27 cellular contexts compared by ENCODE assay signal in genomic region chr1:38820860-38821259, GRCh38. TPM values are rescaled to one million over a fixed set of nuclear protein-coding genes. Genes with fewer than 3 reads are reported as not detected.
A peak's percentile ranks its signal among the peaks of the same experiment; 100 is the strongest.
DNase-seq lines count a peak whose midpoint lies in the region; ATAC-seq, FAIRE-seq and TF ChIP-seq lines count a peak whose summit lies in the region.
"Had no signal": no experiment of that assay in that cellular context is flagged by ENCODE, and none has a peak within 500 bp of the region (broad histone marks: within the 10 kb centered on the region; RNA-seq: fewer than 3 reads in every experiment).

No MANE protein-coding gene starts in this region.

- H4K5ac ChIP-seq in H1 (ENCODE audit: insufficient read length, low read depth, low read length), result no peak overlapping the region

- H3K4me2 ChIP-seq in HepG2 (ENCODE audit: low read depth, low read length) (no peak overlapping the region), H1 (ENCODE audit: insufficient read depth in 1 of 2, low read depth in 2 of 2, low read length in 2 of 2) (no peak overlapping the region), neuronal stem cell (ENCODE audit: insufficient read depth, low read length, poor library complexity, severe bottlenecking) (no peak overlapping the region)
- H3K4me2 ChIP-seq: BLaER1 had no signal

- H3K4ac ChIP-seq in H1 (replicated peaks; ENCODE audit: insufficient read length, low read depth, low read length), result no peak overlapping the region
- no peak overlapping the region for H3K4ac ChIP-seq in neuronal stem cell (ENCODE audit: low read length)

- H3K9me3 ChIP-seq in HepG2 (ENCODE audit: low read length) (no peaks in the 10 kb centered on the region), right lobe of liver (no peaks in the 10 kb centered on the region), H1 (ENCODE audit: insufficient read depth in 2 of 2, low read depth in 1 of 2, low read length in 1 of 2) (peaks cover 0 to 4% of the 10 kb centered on the region in 2 experiments; a peak in 2 of 4 replicates), neuronal stem cell (replicated peaks in 1 of 2; ENCODE audit: control insufficient read depth in 2 of 2, insufficient read depth in 1 of 2, low read depth in 1 of 2, low read length in 2 of 2) (peaks cover 3 to 8% of the 10 kb centered on the region in 2 donors)
- H3K9me3 ChIP-seq: BE2C had no signal

- no peaks in the 10 kb centered on the region for H3K36me3 ChIP-seq in HepG2 (replicated peaks in 1 of 2; ENCODE audit: control insufficient read depth in 1 of 2, insufficient read depth in 2 of 2, low read length in 2 of 2)
- no peaks in the 10 kb centered on the region for H3K36me3 ChIP-seq in right lobe of liver
- H3K36me3 ChIP-seq in H1 (ENCODE audit: control insufficient read depth in 2 of 4, insufficient read depth in 4 of 4, low read length in 3 of 4), result no peaks in the 10 kb centered on the region
- H3K36me3 ChIP-seq in neuronal stem cell (replicated peaks in 1 of 2; ENCODE audit: control insufficient read depth in 2 of 2, insufficient read depth in 2 of 2, low read length in 2 of 2), result no peaks in the 10 kb centered on the region
- H3K36me3 ChIP-seq: BE2C, BLaER1 had no signal

- no peak overlapping the region for H4K91ac ChIP-seq in H1 (replicated peaks; ENCODE audit: insufficient read length, low read length)
- H4K91ac ChIP-seq in neuronal stem cell (ENCODE audit: low read depth, low read length, poor library complexity), result no peak overlapping the region

- H2AFZ ChIP-seq in HepG2 (ENCODE audit: low read length), result no peak overlapping the region
- H2AFZ ChIP-seq in H1 (ENCODE audit: low read length), result no peak overlapping the region
- H2AFZ ChIP-seq in neuronal stem cell (ENCODE audit: low read length), result no peak overlapping the region

- H3K14ac ChIP-seq in H1 (ENCODE audit: insufficient read length) (no peak overlapping the region), neuronal stem cell (ENCODE audit: low read length) (no peak overlapping the region)

- no peaks in the 10 kb centered on the region for H3K79me2 ChIP-seq in HepG2 (ENCODE audit: insufficient read depth, low read length)
- H3K79me2 ChIP-seq in H1 (ENCODE audit: control insufficient read depth in 1 of 2, insufficient read depth in 2 of 2, low read length in 2 of 2), result no peaks in the 10 kb centered on the region

- ATAC-seq in HepG2 (no peak), right lobe of liver (no peak), GM21737 (IDR thresholded peaks at IDR 0.05; ENCODE audit: unreplicated experiment) (no peak), HG03442 (IDR thresholded peaks at IDR 0.05; ENCODE audit: unreplicated experiment) (no peak)
- ATAC-seq: GM12878 had no signal

- DNase-seq in HepG2 (ENCODE audit: low spot score), result no peak
- no peak for DNase-seq in right lobe of liver
- no peak for DNase-seq in H1 (ENCODE audit: low read depth in 1 of 2, low spot score in 2 of 2)
- DNase-seq in neuronal stem cell (ENCODE audit: low spot score), result no peak
- no peak for DNase-seq in KBM-7
- DNase-seq: ACHN; BE2C; C1 segment of cervical spinal cord; CD4-positive, alpha-beta memory T cell; CD4-positive, CD25-positive, alpha-beta regulatory T cell; CD8-positive, alpha-beta memory T cell; COR-L47; DMS 273 treated with DMSO at 0.1 percent for 48 hours; DMS153; DMS53; DMS79; DND-41; EL; GDM1 had no signal

- H2BK120ac ChIP-seq in H1 (replicated peaks; ENCODE audit: low read depth, low read length) (no peak overlapping the region), neuronal stem cell (ENCODE audit: low read depth, low read length) (no peak overlapping the region)

- no peak overlapping the region for H3K56ac ChIP-seq in H1 (replicated peaks; ENCODE audit: insufficient read length, low read depth, low read length)

- TF ChIP-seq CTCF in HepG2 (CRISPR knock-in tag; IDR thresholded peaks at IDR 0.05) (no peak), right lobe of liver (IDR thresholded peaks at IDR 0.05) (no peak), H1 (IDR thresholded peaks at IDR 0.05; ENCODE audit: control extremely low read depth in 1 of 3, insufficient read depth in 1 of 3, low read depth in 1 of 3, low read length in 3 of 3) (no peak)

- no peak overlapping the region for H3K18ac ChIP-seq in H1 (ENCODE audit: extremely low read depth, low read length)
- peak overlapping the region; percentile 39 for H3K18ac ChIP-seq in neuronal stem cell (ENCODE audit: low read length)

- BruUV-seq in HepG2 (replicated peaks; lab: Mats Ljungman, UMichigan), result no TSS peak

- H2AK5ac ChIP-seq in H1 (ENCODE audit: low read depth, low read length), result no peak overlapping the region
- no peak overlapping the region for H2AK5ac ChIP-seq in neuronal stem cell (ENCODE audit: low read depth, low read length)

- FAIRE-seq in HepG2 (lab: Jason Lieb, UNC) (no peak), H1 (lab: Jason Lieb, UNC) (no peak)
- FAIRE-seq: A204.1, GM12878, GM12892, GM18507 had no signal

- whole genome bisulfite sequencing in HepG2 (ENCODE audit: low lambda C conversion rate), result 0% methylated on average over 1 of the region's 1 CpG
- WGBS in right lobe of liver (ENCODE audit: insufficient coverage, low coverage, low lambda C conversion rate, missing lambda C conversion rate), result 67% methylated on average over 1 of the region's 1 CpG
- 81% methylated on average over 1 of the region's 1 CpG; no CpG with 5 or more reads in 1 of the 2 experiments for WGBS in H1 (ENCODE audit: extremely low coverage in 1 of 2, insufficient coverage in 1 of 2, insufficient read length in 1 of 2, insufficient replicate concordance in 2 of 2, low coverage in 1 of 2, low lambda C conversion rate in 2 of 2, missing lambda C conversion rate in 1 of 2), 2 experiments
- WGBS in neuronal stem cell (ENCODE audit: extremely low coverage in 2 of 2, insufficient read length in 2 of 2, insufficient replicate concordance in 1 of 2), 2 donors, result no CpG with 5 or more reads among the region's 1 CpG

- POLR2A ChIA-PET in HepG2 (lab: Yijun Ruan, JAX), result no interaction called here
- POLR2A ChIA-PET in H1 (lab: Charles Lee; ENCODE audit: partially characterized antibody), result interaction anchor here (1.4 kb wide), 1 partner anchor 31 kb away, joined by 4 read pairs; no protein-coding TSS in a partner anchor

- in situ Hi-C loops in HepG2 (cut with HindIII; ENCODE audit: extremely low pct_ligation_motif_present, low pct_unique_long_range_greater_than_20kb), result no loop called here
- in situ Hi-C loops in KBM-7 (cut with MboI; ENCODE audit: low pct_unique_long_range_greater_than_20kb, low sequenced_read_pairs), result no loop called here

- TF ChIP-seq POLR2A in HepG2 (IDR thresholded peaks at IDR 0.05; ENCODE audit: insufficient read depth in 1 of 2, low read depth in 2 of 2, low read length in 2 of 2) (no peak), right lobe of liver (IDR thresholded peaks at IDR 0.05) (no peak), H1 (IDR thresholded peaks at IDR 0.05; ENCODE audit: control extremely low read depth in 1 of 2, low read depth in 2 of 2, low read length in 2 of 2) (no peak)

- H2BK5ac ChIP-seq in H1 (ENCODE audit: low read depth, low read length) (no peak overlapping the region), neuronal stem cell (ENCODE audit: low read length) (no peak overlapping the region)

- H2BK12ac ChIP-seq in H1 (ENCODE audit: low read depth, low read length), result no peak overlapping the region
- H2BK12ac ChIP-seq in neuronal stem cell (ENCODE audit: low read length), result no peak overlapping the region

- H3K9ac ChIP-seq in HepG2 (ENCODE audit: insufficient read depth, low read depth, low read length) (no peak overlapping the region), H1 (replicated peaks in 1 of 4; ENCODE audit: extremely low read depth in 1 of 4, low read depth in 3 of 4, low read length in 3 of 4) (no peak overlapping the region), neuronal stem cell (ENCODE audit: low read depth, low read length, poor library complexity) (peak overlapping the region; percentile 24)
- H3K9ac ChIP-seq: BLaER1 had no signal

- H3K27ac ChIP-seq in HepG2 (ENCODE audit: extremely low read length, insufficient read depth, low read length) (no peak overlapping the region), right lobe of liver (no peak overlapping the region), H1 (ENCODE audit: low read depth, low read length) (no peak overlapping the region), neuronal stem cell (replicated peaks; ENCODE audit: low read length) (no peak overlapping the region)
- H3K27ac ChIP-seq: 22Rv1, BLaER1 had no signal

- H4K8ac ChIP-seq in H1 (ENCODE audit: extremely low read depth, insufficient read depth, low read length) (no peak overlapping the region), neuronal stem cell (ENCODE audit: low read depth, low read length) (no peak overlapping the region)

- H2BK15ac ChIP-seq in H1 (ENCODE audit: low read length), result 0 out of 2 replicates have a peak overlapping the region, but pooled peaks have one; percentile 48
- H2BK15ac ChIP-seq in neuronal stem cell (ENCODE audit: low read length), result peak overlapping the region; percentile 79

- CTCF ChIA-PET in HepG2 (lab: Yijun Ruan, JAX; ENCODE audit: low intra/inter-chr PET ratio, low total read pairs), result no interaction called here
- CTCF ChIA-PET in H1 (lab: Charles Lee; ENCODE audit: partially characterized antibody), result interaction anchor here (1.5 to 8.1 kb wide), 6 partner anchors 14 to 311 kb away, joined by 4 to 71 read pairs (median 11); no protein-coding TSS in a partner anchor

- H3K23me2 ChIP-seq in H1 (ENCODE audit: low read depth, low read length), result peaks cover 4% of the 10 kb centered on the region; the same call in 1 of the 2 replicates

- peaks cover 5 to 63% of the 10 kb centered on the region in 2 experiments; a peak in 4 of 5 replicates for H3K27me3 ChIP-seq in HepG2 (ENCODE audit: control insufficient read depth in 1 of 2, insufficient read depth in 2 of 2, low read length in 2 of 2)
- peaks cover 0 to 14% of the 10 kb centered on the region in 2 donors for H3K27me3 ChIP-seq in right lobe of liver
- peaks cover 6 to 28% (median 23%) of the 10 kb centered on the region in 4 experiments for H3K27me3 ChIP-seq in H1 (replicated peaks in 1 of 4; ENCODE audit: control insufficient read depth in 3 of 4, extremely low read depth in 1 of 4, insufficient read depth in 3 of 4, low read length in 3 of 4)
- H3K27me3 ChIP-seq in neuronal stem cell (ENCODE audit: control insufficient read depth in 3 of 3, insufficient read depth in 3 of 3, low read depth in 1 of 3, low read length in 3 of 3), result peaks cover 0 to 83% (median 4%) of the 10 kb centered on the region in 3 experiments

- no peaks in the 10 kb centered on the region for H3K79me1 ChIP-seq in H1 (ENCODE audit: low read depth, low read length)
- H3K79me1 ChIP-seq in neuronal stem cell (ENCODE audit: low read depth, low read length), result no peaks in the 10 kb centered on the region

- TF ChIP-seq RAD21 in HepG2 (CRISPR knock-in tag; IDR thresholded peaks at IDR 0.05) (no peak), H1 (IDR thresholded peaks at IDR 0.05 in 1 of 2, conservative IDR thresholded peaks at IDR 0.05 in 1 of 2; ENCODE audit: low read depth in 2 of 2, low read length in 2 of 2) (no peak)

- no peak for TF ChIP-seq EP300 in HepG2 (IDR thresholded peaks at IDR 0.05; ENCODE audit: low read depth in 2 of 2, low read length in 2 of 2)
- TF ChIP-seq EP300 in HepG2 (CRISPR knock-in tag; IDR thresholded peaks at IDR 0.05; ENCODE audit: borderline replicate concordance), result no peak
- TF ChIP-seq EP300 in H1 (IDR thresholded peaks at IDR 0.05; ENCODE audit: borderline replicate concordance in 1 of 2, low read depth in 2 of 2, low read length in 2 of 2), result no peak

- intact Hi-C loops in HepG2 (cut with micrococcal nuclease; ENCODE audit: unreplicated experiment), result no loop called here
- intact Hi-C loops in right lobe of liver (cut with DNase I), result loop anchor here in 1 of 2 donors (10.0 kb wide), 1 partner anchor 786 kb away; no protein-coding TSS in a partner anchor

- H2BK20ac ChIP-seq in H1 (ENCODE audit: low read length), result no peak overlapping the region

- H3K4me3 ChIP-seq in HepG2 (replicated peaks in 1 of 3; ENCODE audit: insufficient read depth in 1 of 3, low read depth in 2 of 3, low read length in 3 of 3) (no peak overlapping the region), right lobe of liver (no peak overlapping the region), H1 (ENCODE audit: extremely low read depth in 1 of 4, insufficient read depth in 2 of 4, low read depth in 3 of 4, low read length in 4 of 4) (no peak overlapping the region), neuronal stem cell (ENCODE audit: low read length in 2 of 2) (no peak overlapping the region)
- H3K4me3 ChIP-seq: BLaER1, GM12878 had no signal

- H3K4me1 ChIP-seq in HepG2 (ENCODE audit: insufficient read depth, low read length) (peaks cover 24% of the 10 kb centered on the region), right lobe of liver (peaks cover 0 to 11% (median 3%) of the 10 kb centered on the region in 4 donors), H1 (replicated peaks in 1 of 4; ENCODE audit: control insufficient read depth in 3 of 4, insufficient read depth in 4 of 4, low read length in 3 of 4) (peaks cover 0 to 4% (median 1%) of the 10 kb centered on the region in 4 experiments; a peak in 2 of 7 replicates), neuronal stem cell (ENCODE audit: control insufficient read depth in 2 of 2, insufficient read depth in 1 of 2, low read depth in 1 of 2, low read length in 2 of 2) (peaks cover 7 to 18% of the 10 kb centered on the region in 2 donors)
- H3K4me1 ChIP-seq: BE2C had no signal

- H3K23ac ChIP-seq in H1 (ENCODE audit: insufficient read length), result no peak overlapping the region
- no peak overlapping the region for H3K23ac ChIP-seq in neuronal stem cell (ENCODE audit: low read depth, low read length, poor library complexity)

- H4K20me1 ChIP-seq in HepG2 (ENCODE audit: insufficient read depth, low read length) (no peaks in the 10 kb centered on the region), H1 (replicated peaks in 1 of 2; ENCODE audit: control insufficient read depth in 1 of 2, insufficient read depth in 2 of 2, low read length in 2 of 2) (no peaks in the 10 kb centered on the region)
- H4K20me1 ChIP-seq: BLaER1 had no signal

RNA-seq across cellular contexts. Expression of gene RRAGC, which starts 38.7 kb away (rescaled TPM):
- 7.6 and 15.4 TPM in 2 replicates for total RNA-seq in HepG2 (2016; rRNA removed; fragmentation: Illumina TruSeq; extraction: Trizol)
- 1.3 and 1.9 TPM in 2 replicates for total RNA-seq in HepG2 (2016; cell fraction: cytosol; rRNA removed; fragmentation: Illumina TruSeq; extraction: Trizol; ENCODE audit: low read depth)
- 7.2 and 15.3 TPM in 2 replicates for total RNA-seq in HepG2 (2016; cell fraction: insoluble cytoplasmic fraction; rRNA removed; fragmentation: Illumina TruSeq; extraction: Trizol)
- total RNA-seq in HepG2 (2016; cell fraction: membrane; rRNA removed; fragmentation: Illumina TruSeq; extraction: Trizol), result 9.7 and 10.7 TPM in 2 replicates
- 9.1 and 9.3 TPM in 2 replicates for total RNA-seq in HepG2 (2016; cell fraction: nucleus; rRNA removed; fragmentation: Illumina TruSeq; extraction: Trizol)
- 6.4 and 8.0 TPM in 2 replicates for polyA plus RNA-seq in HepG2 (2011; rRNA removed)
- polyA plus RNA-seq in HepG2 (2011; cell fraction: cytosol; rRNA removed), result 3.0 and 5.7 TPM in 2 replicates
- 1.9 and 3.1 TPM in 2 replicates for polyA plus RNA-seq in HepG2 (2011; cell fraction: nucleus; rRNA removed)
- 9.8 TPM in 2 replicates for polyA plus RNA-seq in HepG2 (2012)
- polyA plus RNA-seq in HepG2 (2016; cell fraction: cytosol; fragmentation: Illumina TruSeq; extraction: Trizol; ENCODE audit: low read depth), result 2.5 and 2.7 TPM in 2 replicates
- polyA plus RNA-seq in HepG2 (2016; cell fraction: insoluble cytoplasmic fraction; fragmentation: Illumina TruSeq; extraction: Trizol; ENCODE audit: low read depth), result 19.5 and 20.8 TPM in 2 replicates
- polyA plus RNA-seq in HepG2 (2016; cell fraction: membrane; fragmentation: Illumina TruSeq; extraction: Trizol; ENCODE audit: low read depth), result 8.9 and 9.1 TPM in 2 replicates
- 14.3 and 14.5 TPM in 2 replicates for polyA plus RNA-seq in HepG2 (2016; cell fraction: nucleus; fragmentation: Illumina TruSeq; extraction: Trizol; ENCODE audit: insufficient read depth, low read depth)
- polyA minus RNA-seq in HepG2 (2011; rRNA and poly(A)+ RNA removed; ENCODE audit: low replicate concordance), result 2.3 and 4.8 TPM in 2 replicates
- polyA minus RNA-seq in HepG2 (2011; cell fraction: cytosol; rRNA and poly(A)+ RNA removed), result 3.9 and 4.6 TPM in 2 replicates
- polyA minus RNA-seq in HepG2 (2011; cell fraction: nucleus; rRNA and poly(A)+ RNA removed), result 6.1 and 7.0 TPM in 2 replicates
- 10 to 100 TPM in 2 of 6 experiments, 1 to 10 TPM in 4; 7.6 to 16.5 (median 8.6) TPM for total RNA-seq in right lobe of liver
- total RNA-seq in H1 (2021; fragmentation: NEBNext Ultra II Directional; extraction: Animal tissue kit (Norgen Biotek cat#: 25700)), result 16.5 and 18.1 TPM in 2 replicates
- 6.2 and 12.0 TPM in 2 replicates for polyA plus RNA-seq in H1 (2011; rRNA removed)
- 6.3 TPM for polyA plus RNA-seq in H1 (2011; cell fraction: cytosol; rRNA removed)
- polyA plus RNA-seq in H1 (2011; cell fraction: nucleus; rRNA removed), result 1.7 TPM
- 10.0 to 14.8 TPM (median 10.9 TPM) in 4 replicates for polyA plus RNA-seq in H1 (2012, experiment 1 of 2)
- polyA plus RNA-seq in H1 (2012, experiment 2 of 2), result 3.5 TPM
- polyA plus RNA-seq in H1 (2013, experiment 1 of 2), result 11.7 TPM
- 13.3 TPM for polyA plus RNA-seq in H1 (2013, experiment 2 of 2)
- polyA minus RNA-seq in H1 (2011; rRNA and poly(A)+ RNA removed), result 5.2 and 6.1 TPM in 2 replicates
- 4.9 TPM for polyA minus RNA-seq in H1 (2011; cell fraction: cytosol; rRNA and poly(A)+ RNA removed)
- 3.2 TPM for polyA minus RNA-seq in H1 (2011; cell fraction: nucleus; rRNA and poly(A)+ RNA removed)
- 15.3 TPM for polyA plus RNA-seq in neuronal stem cell (2013, experiment 1 of 2)
- 15.6 TPM for polyA plus RNA-seq in neuronal stem cell (2013, experiment 2 of 2)

RNA-seq across cellular contexts. Expression of gene MYCBP, which starts 52.3 kb away (rescaled TPM):
- total RNA-seq in HepG2 (2016; rRNA removed; fragmentation: Illumina TruSeq; extraction: Trizol), result 30.4 and 48.0 TPM in 2 replicates
- 10.0 and 12.2 TPM in 2 replicates for total RNA-seq in HepG2 (2016; cell fraction: cytosol; rRNA removed; fragmentation: Illumina TruSeq; extraction: Trizol; ENCODE audit: low read depth)
- total RNA-seq in HepG2 (2016; cell fraction: insoluble cytoplasmic fraction; rRNA removed; fragmentation: Illumina TruSeq; extraction: Trizol), result 33.3 and 50.7 TPM in 2 replicates
- total RNA-seq in HepG2 (2016; cell fraction: membrane; rRNA removed; fragmentation: Illumina TruSeq; extraction: Trizol), result 22.0 and 23.3 TPM in 2 replicates
- total RNA-seq in HepG2 (2016; cell fraction: nucleus; rRNA removed; fragmentation: Illumina TruSeq; extraction: Trizol), result 10.0 and 11.9 TPM in 2 replicates
- 7.3 and 11.4 TPM in 2 replicates for polyA plus RNA-seq in HepG2 (2011; rRNA removed)
- polyA plus RNA-seq in HepG2 (2011; cell fraction: cytosol; rRNA removed), result 5.2 and 7.3 TPM in 2 replicates
- 3.1 TPM in 2 replicates for polyA plus RNA-seq in HepG2 (2011; cell fraction: nucleus; rRNA removed)
- polyA plus RNA-seq in HepG2 (2012), result 8.4 and 13.0 TPM in 2 replicates
- polyA plus RNA-seq in HepG2 (2016; cell fraction: cytosol; fragmentation: Illumina TruSeq; extraction: Trizol; ENCODE audit: low read depth), result 9.9 and 14.2 TPM in 2 replicates
- 42.9 and 47.5 TPM in 2 replicates for polyA plus RNA-seq in HepG2 (2016; cell fraction: insoluble cytoplasmic fraction; fragmentation: Illumina TruSeq; extraction: Trizol; ENCODE audit: low read depth)
- polyA plus RNA-seq in HepG2 (2016; cell fraction: membrane; fragmentation: Illumina TruSeq; extraction: Trizol; ENCODE audit: low read depth), result 16.2 and 19.1 TPM in 2 replicates
- 19.6 and 22.1 TPM in 2 replicates for polyA plus RNA-seq in HepG2 (2016; cell fraction: nucleus; fragmentation: Illumina TruSeq; extraction: Trizol; ENCODE audit: insufficient read depth, low read depth)
- polyA minus RNA-seq in HepG2 (2011; rRNA and poly(A)+ RNA removed; ENCODE audit: low replicate concordance), result 6.1 and 15.7 TPM in 2 replicates
- polyA minus RNA-seq in HepG2 (2011; cell fraction: cytosol; rRNA and poly(A)+ RNA removed), result 3.9 and 4.5 TPM in 2 replicates
- 2.8 and 3.1 TPM in 2 replicates for polyA minus RNA-seq in HepG2 (2011; cell fraction: nucleus; rRNA and poly(A)+ RNA removed)
- total RNA-seq in right lobe of liver, result 10 to 100 TPM in 2 of 6 experiments, 1 to 10 TPM in 4; 6.0 to 14.4 (median 8.3) TPM
- 36.8 and 38.2 TPM in 2 replicates for total RNA-seq in H1 (2021; fragmentation: NEBNext Ultra II Directional; extraction: Animal tissue kit (Norgen Biotek cat#: 25700))
- 13.0 and 22.4 TPM in 2 replicates for polyA plus RNA-seq in H1 (2011; rRNA removed)
- polyA plus RNA-seq in H1 (2011; cell fraction: cytosol; rRNA removed), result 16.4 TPM
- polyA plus RNA-seq in H1 (2011; cell fraction: nucleus; rRNA removed), result 5.4 TPM
- polyA plus RNA-seq in H1 (2012, experiment 1 of 2), result 14.2 to 19.4 TPM (median 16.0 TPM) in 4 replicates
- 7.4 TPM for polyA plus RNA-seq in H1 (2012, experiment 2 of 2)
- polyA plus RNA-seq in H1 (2013, experiment 1 of 2), result 40.9 TPM
- polyA plus RNA-seq in H1 (2013, experiment 2 of 2), result 40.7 TPM
- polyA minus RNA-seq in H1 (2011; rRNA and poly(A)+ RNA removed), result 13.4 and 15.4 TPM in 2 replicates
- 10.9 TPM for polyA minus RNA-seq in H1 (2011; cell fraction: cytosol; rRNA and poly(A)+ RNA removed)
- 3.5 TPM for polyA minus RNA-seq in H1 (2011; cell fraction: nucleus; rRNA and poly(A)+ RNA removed)
- polyA plus RNA-seq in neuronal stem cell (2013, experiment 1 of 2), result 29.6 TPM
- 29.0 TPM for polyA plus RNA-seq in neuronal stem cell (2013, experiment 2 of 2)
